1 cellular context compared by ENCODE assay signal in the genomic region with DNA sequence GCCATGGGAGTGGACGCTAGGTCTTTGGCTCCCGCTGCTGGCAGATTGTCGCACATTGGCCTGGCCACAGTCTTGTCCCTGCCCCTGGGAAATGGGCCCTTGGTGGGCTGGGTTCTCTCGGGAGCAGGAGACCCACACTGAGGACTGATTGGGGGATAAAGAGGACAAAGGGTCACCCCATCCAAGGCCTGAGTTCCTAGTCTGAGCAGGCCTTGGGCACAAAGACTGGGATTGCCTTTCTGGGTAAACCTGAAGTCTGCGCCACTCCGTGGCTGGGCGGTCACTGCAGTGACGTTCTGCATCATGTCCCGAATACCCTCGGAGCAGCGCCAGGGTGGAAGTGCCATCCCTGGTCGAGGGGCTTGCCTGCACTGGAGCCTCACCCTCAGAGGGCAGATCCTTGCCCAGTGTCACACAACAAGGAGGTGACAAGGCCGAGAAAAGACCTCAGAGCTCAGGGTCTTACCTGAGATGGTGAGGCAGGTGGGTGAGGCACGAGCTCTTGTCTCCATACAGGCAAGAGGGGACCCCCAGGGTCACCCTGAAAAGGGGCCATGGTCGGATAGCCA.
TF ChIP-seq lines count a peak whose summit lies in the region.

No MANE protein-coding gene starts in this region.

TF ChIP-seq in GM23338, 12 proteins besides CTCF, POLR2A, EP300 and RAD21 (continued from another document):
- no peak for TF ChIP-seq CREB1 (CRISPR knock-in tag; IDR thresholded peaks at IDR 0.05; ENCODE audit: low read depth)
- no peak for TF ChIP-seq NANOG (IDR thresholded peaks at IDR 0.05; ENCODE audit: borderline replicate concordance)
- TF ChIP-seq EZH2phosphoT487 (IDR thresholded peaks at IDR 0.05; ENCODE audit: unreplicated experiment), result no peak
- TF ChIP-seq ZNF331 (CRISPR knock-in tag; IDR thresholded peaks at IDR 0.05; ENCODE audit: low read depth), result no peak
- TF ChIP-seq, protein P1, sequence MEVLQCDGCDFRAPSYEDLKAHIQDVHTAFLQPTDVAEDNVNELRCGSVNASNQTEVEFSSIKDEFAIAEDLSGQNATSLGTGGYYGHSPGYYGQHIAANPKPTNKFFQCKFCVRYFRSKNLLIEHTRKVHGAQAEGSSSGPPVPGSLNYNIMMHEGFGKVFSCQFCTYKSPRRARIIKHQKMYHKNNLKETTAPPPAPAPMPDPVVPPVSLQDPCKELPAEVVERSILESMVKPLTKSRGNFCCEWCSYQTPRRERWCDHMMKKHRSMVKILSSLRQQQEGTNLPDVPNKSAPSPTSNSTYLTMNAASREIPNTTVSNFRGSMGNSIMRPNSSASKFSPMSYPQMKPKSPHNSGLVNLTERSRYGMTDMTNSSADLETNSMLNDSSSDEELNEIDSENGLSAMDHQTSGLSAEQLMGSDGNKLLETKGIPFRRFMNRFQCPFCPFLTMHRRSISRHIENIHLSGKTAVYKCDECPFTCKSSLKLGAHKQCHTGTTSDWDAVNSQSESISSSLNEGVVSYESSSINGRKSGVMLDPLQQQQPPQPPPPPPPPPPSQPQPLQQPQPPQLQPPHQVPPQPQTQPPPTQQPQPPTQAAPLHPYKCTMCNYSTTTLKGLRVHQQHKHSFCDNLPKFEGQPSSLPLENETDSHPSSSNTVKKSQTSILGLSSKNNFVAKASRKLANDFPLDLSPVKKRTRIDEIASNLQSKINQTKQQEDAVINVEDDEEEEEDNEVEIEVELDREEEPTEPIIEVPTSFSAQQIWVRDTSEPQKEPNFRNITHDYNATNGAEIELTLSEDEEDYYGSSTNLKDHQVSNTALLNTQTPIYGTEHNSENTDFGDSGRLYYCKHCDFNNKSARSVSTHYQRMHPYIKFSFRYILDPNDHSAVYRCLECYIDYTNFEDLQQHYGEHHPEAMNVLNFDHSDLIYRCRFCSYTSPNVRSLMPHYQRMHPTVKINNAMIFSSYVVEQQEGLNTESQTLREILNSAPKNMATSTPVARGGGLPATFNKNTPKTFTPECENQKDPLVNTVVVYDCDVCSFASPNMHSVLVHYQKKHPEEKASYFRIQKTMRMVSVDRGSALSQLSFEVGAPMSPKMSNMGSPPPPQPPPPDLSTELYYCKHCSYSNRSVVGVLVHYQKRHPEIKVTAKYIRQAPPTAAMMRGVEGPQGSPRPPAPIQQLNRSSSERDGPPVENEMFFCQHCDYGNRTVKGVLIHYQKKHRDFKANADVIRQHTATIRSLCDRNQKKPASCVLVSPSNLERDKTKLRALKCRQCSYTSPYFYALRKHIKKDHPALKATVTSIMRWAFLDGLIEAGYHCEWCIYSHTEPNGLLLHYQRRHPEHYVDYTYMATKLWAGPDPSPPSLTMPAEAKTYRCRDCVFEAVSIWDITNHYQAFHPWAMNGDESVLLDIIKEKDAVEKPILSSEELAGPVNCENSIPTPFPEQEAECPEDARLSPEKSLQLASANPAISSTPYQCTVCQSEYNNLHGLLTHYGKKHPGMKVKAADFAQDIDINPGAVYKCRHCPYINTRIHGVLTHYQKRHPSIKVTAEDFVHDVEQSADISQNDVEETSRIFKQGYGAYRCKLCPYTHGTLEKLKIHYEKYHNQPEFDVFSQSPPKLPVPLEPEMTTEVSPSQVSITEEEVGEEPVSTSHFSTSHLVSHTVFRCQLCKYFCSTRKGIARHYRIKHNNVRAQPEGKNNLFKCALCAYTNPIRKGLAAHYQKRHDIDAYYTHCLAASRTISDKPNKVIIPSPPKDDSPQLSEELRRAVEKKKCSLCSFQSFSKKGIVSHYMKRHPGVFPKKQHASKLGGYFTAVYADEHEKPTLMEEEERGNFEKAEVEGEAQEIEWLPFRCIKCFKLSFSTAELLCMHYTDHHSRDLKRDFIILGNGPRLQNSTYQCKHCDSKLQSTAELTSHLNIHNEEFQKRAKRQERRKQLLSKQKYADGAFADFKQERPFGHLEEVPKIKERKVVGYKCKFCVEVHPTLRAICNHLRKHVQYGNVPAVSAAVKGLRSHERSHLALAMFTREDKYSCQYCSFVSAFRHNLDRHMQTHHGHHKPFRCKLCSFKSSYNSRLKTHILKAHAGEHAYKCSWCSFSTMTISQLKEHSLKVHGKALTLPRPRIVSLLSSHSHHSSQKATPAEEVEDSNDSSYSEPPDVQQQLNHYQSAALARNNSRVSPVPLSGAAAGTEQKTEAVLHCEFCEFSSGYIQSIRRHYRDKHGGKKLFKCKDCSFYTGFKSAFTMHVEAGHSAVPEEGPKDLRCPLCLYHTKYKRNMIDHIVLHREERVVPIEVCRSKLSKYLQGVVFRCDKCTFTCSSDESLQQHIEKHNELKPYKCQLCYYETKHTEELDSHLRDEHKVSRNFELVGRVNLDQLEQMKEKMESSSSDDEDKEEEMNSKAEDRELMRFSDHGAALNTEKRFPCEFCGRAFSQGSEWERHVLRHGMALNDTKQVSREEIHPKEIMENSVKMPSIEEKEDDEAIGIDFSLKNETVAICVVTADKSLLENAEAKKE (CRISPR knock-in tag; IDR thresholded peaks at IDR 0.05), result no peak
- no peak for TF ChIP-seq EZH2 (IDR thresholded peaks at IDR 0.05; ENCODE audit: low read depth, unreplicated experiment)
- no peak for TF ChIP-seq JUNB (IDR thresholded peaks at IDR 0.05; ENCODE audit: unreplicated experiment)
- no peak for TF ChIP-seq POLR2AphosphoS5 (IDR thresholded peaks at IDR 0.05; ENCODE audit: low read depth)
- no peak for TF ChIP-seq ZNF114 (CRISPR knock-in tag; IDR thresholded peaks at IDR 0.05)
TF ChIP-seq in GM23338: peak in this region for 0.
